In genomic region chr13:83827338-83827737, GRCh38 we compare ENCODE assay signal across 20 cellular contexts. TPM values are rescaled to one million over a fixed set of nuclear protein-coding genes. Genes with fewer than 3 reads are reported as not detected.
"Had no signal": no experiment of that assay in that cellular context is flagged by ENCODE, and none has a peak within 500 bp of the region (broad histone marks: within the 10 kb centered on the region; RNA-seq: fewer than 3 reads in every experiment).

No MANE protein-coding gene starts in this region.

- H3K36me3 ChIP-seq: adrenal gland, lower lobe of right lung, sigmoid colon, stomach, thoracic aorta had no signal

- H2AFZ ChIP-seq: hepatocyte had no signal

- FAIRE-seq: TTC549 had no signal

- H3K4me2 ChIP-seq: hepatocyte had no signal

- ATAC-seq: activated naive CD4-positive, alpha-beta T cell treated with anti-CD3 and anti-CD28 coated beads, Interleukin-2, amount 50 U/mL, for 72 hours; foreskin keratinocyte; left cardiac atrium; lower lobe of right lung; stimulated activated effector memory CD8-positive, alpha-beta T cell treated with anti-CD3 and anti-CD28 coated beads, Interleukin-12 subunit alpha, Interleukin-12 subunit beta, amount 100 ng/mL, for 72 hours had no signal

- DNase-seq: activated CD4-positive, alpha-beta T cell treated with anti-CD3 and anti-CD28 coated beads, Interleukin-2, amount 50 U/mL, for 4 hours; activated gamma-delta T cell treated with Interleukin-2 at 50 U/mL for 16 hours; adrenal gland; dermis blood vessel endothelial cell; left cardiac atrium; lower lobe of right lung; posterior cingulate gyrus; sigmoid colon; stimulated activated CD4-positive, alpha-beta T cell treated with anti-CD3 and anti-CD28 coated beads, Interleukin-4, amount 100 ng/mL, for 24 hours; stomach; T-helper 2 cell had no signal

- H3K4me1 ChIP-seq: adrenal gland, foreskin keratinocyte, lower lobe of right lung, stomach had no signal

- H3K9me3 ChIP-seq: adrenal gland, lower lobe of right lung, sigmoid colon, thoracic aorta had no signal

- H3K79me2 ChIP-seq: hepatocyte had no signal

- H3K27me3 ChIP-seq: adrenal gland, foreskin keratinocyte, hepatocyte, sigmoid colon, stomach had no signal

- H3K4me3 ChIP-seq: adrenal gland, hepatocyte, lower lobe of right lung, sigmoid colon, stomach, thoracic aorta had no signal

- H3K27ac ChIP-seq: adrenal gland, foreskin keratinocyte, hepatocyte, lower lobe of right lung, sigmoid colon, stomach, thoracic aorta had no signal

RNA-seq across cellular contexts. Expression of gene SLITRK1, which starts 54.9 kb away (rescaled TPM):
- total RNA-seq: activated CD8-positive, alpha-beta memory T cell treated with anti-CD3 and anti-CD28 coated beads for 36 hours; activated naive CD4-positive, alpha-beta T cell treated with anti-CD3 and anti-CD28 coated beads, Interleukin-2, amount 50 U/mL, for 72 hours; dermis blood vessel endothelial cell; epithelial cell of proximal tubule; fibroblast of lung; foreskin keratinocyte; hepatocyte; left cardiac atrium; lower lobe of right lung; thoracic aorta had no signal
- polyA plus RNA-seq: foreskin keratinocyte, hepatocyte had no signal
